9 cellular contexts compared by ENCODE assay signal in the genomic region with DNA sequence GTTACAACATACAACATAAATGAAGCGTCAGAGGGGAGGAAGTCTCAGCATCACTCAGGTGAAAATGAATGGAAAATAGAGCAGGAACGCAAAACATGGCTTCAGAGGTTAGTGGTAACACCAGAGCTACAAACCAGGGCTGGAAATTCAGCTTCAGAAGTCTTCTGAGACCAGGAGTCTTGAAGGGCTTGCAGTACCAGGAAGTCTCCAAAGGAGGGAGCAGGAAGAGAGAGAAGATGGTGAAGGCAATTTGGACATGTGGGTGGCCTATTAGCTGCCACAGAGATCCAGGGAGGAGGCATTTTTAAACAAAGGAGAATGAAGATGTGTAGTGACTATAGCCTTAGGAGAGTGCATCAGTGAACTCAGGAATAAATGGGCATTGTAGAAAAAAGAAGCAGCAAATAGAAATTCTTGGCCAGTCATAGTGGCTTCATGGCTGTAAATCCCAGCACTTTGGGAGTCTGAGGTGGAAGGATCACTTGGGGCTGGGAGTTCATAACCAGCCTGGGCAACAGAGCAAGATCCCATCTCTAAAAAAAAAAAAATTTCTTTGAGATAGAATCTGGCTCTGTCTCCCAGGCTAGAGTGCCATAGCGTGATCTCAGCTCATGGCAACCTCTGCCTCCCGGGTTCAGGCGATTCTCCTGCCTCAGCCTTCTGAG. TPM values are rescaled to one million over a fixed set of nuclear protein-coding genes. Genes with fewer than 3 reads are reported as not detected.
DNase-seq lines count a peak whose midpoint lies in the region; ATAC-seq and TF ChIP-seq lines count a peak whose summit lies in the region.
"Had no signal": no experiment of that assay in that cellular context is flagged by ENCODE, and none has a peak within 500 bp of the region (broad histone marks: within the 10 kb centered on the region; RNA-seq: fewer than 3 reads in every experiment).

No MANE protein-coding gene starts in this region.

- TF ChIP-seq POLR2A in right lobe of liver (IDR thresholded peaks at IDR 0.05) (no peak), tibial nerve (IDR thresholded peaks at IDR 0.05) (no peak)

- H3K9me2 ChIP-seq in GM23248 (ENCODE audit: insufficient read depth), result no peaks in the 10 kb centered on the region

- ATAC-seq in right lobe of liver, result peak; percentile 83 to 91 (median 89)

- H3K36me3 ChIP-seq in GM23248 (ENCODE audit: low read depth) (no peaks in the 10 kb centered on the region), right lobe of liver (no peaks in the 10 kb centered on the region), tibial nerve (no peaks in the 10 kb centered on the region)
- H3K36me3 ChIP-seq: BLaER1 had no signal

- no peaks in the 10 kb centered on the region for H4K20me1 ChIP-seq in GM23248 (ENCODE audit: insufficient read depth)
- H4K20me1 ChIP-seq: BLaER1 had no signal

- 36 to 50% methylated on average over 5 of the region's 5 CpGs for WGBS in GM23248 (ENCODE audit: low coverage in 1 of 2, low lambda C conversion rate in 2 of 2, missing lambda C conversion rate in 2 of 2), 2 experiments
- WGBS in right lobe of liver (ENCODE audit: insufficient coverage, low coverage, low lambda C conversion rate, missing lambda C conversion rate), result 18% methylated on average over 2 of the region's 5 CpGs
- 75 to 77% methylated on average over 5 of the region's 5 CpGs for WGBS in tibial nerve, 2 donors

- intact Hi-C loops in right lobe of liver (cut with DNase I), result no loop called here

- H3K9me3 ChIP-seq in GM23248 (ENCODE audit: low read depth) (no peaks in the 10 kb centered on the region), right lobe of liver (no peaks in the 10 kb centered on the region), tibial nerve (no peaks in the 10 kb centered on the region)
- H3K9me3 ChIP-seq: BLaER1 had no signal

- H2AFZ ChIP-seq in GM23248, result peak overlapping the region; percentile 50; the same call in 1 of the 2 replicates

- H3K27ac ChIP-seq in GM23248, result no peak overlapping the region
- H3K27ac ChIP-seq in right lobe of liver, result no peak overlapping the region
- no peak overlapping the region for H3K27ac ChIP-seq in tibial nerve
- H3K27ac ChIP-seq: BLaER1 had no signal

- in situ Hi-C loops in GM23248 (cut with MboI), result loop anchor here (10.0 kb wide), 1 partner anchor 174 kb away; the partner anchor contains the start of gene CCAR1

- H3K9ac ChIP-seq in GM23248, result no peak overlapping the region
- H3K9ac ChIP-seq: BLaER1 had no signal

- H3K4me3 ChIP-seq in GM23248 (no peak overlapping the region), right lobe of liver (no peak overlapping the region), tibial nerve (no peak overlapping the region)
- H3K4me3 ChIP-seq: BLaER1 had no signal

- peak in 1 of 2 donors; percentile 40 for TF ChIP-seq EP300 in tibial nerve (IDR thresholded peaks at IDR 0.05)

- no peaks in the 10 kb centered on the region for H3K27me3 ChIP-seq in GM23248 (replicated peaks; ENCODE audit: insufficient read depth)
- H3K27me3 ChIP-seq in right lobe of liver, result no peaks in the 10 kb centered on the region
- no peaks in the 10 kb centered on the region for H3K27me3 ChIP-seq in tibial nerve
- H3K27me3 ChIP-seq: BLaER1 had no signal

- no peaks in the 10 kb centered on the region for H3K79me2 ChIP-seq in GM23248 (ENCODE audit: insufficient read depth)

- H3K4me1 ChIP-seq in GM23248 (ENCODE audit: insufficient read depth) (peaks cover 8% of the 10 kb centered on the region), right lobe of liver (no peaks in the 10 kb centered on the region), tibial nerve (no peaks in the 10 kb centered on the region)
- H3K4me1 ChIP-seq: BLaER1 had no signal

- DNase-seq in NCI-H1105 treated with DMSO at 0.1 percent for 48 hours (lab: John Stamatoyannopoulos, UW) (peak; percentile 44), NCI-H1105 (lab: John Stamatoyannopoulos, UW) (no peak), GM23248 (peak; percentile 88), NAMALWA (ENCODE audit: low spot score) (peak; percentile 85), SW 1271 (lab: John Stamatoyannopoulos, UW) (peak; percentile 26 to 65), dedifferentiated amniotic fluid mesenchymal stem cell (ENCODE audit: extremely low spot score) (peak; percentile 89), right lobe of liver (no peak), tibial nerve (ENCODE audit: low spot score in 2 of 2) (peak in 1 of 2 donors; percentile 83)

- no peak overlapping the region for H3K4me2 ChIP-seq in GM23248 (ENCODE audit: unreplicated experiment)
- H3K4me2 ChIP-seq: BLaER1 had no signal

- TF ChIP-seq CTCF in right lobe of liver (IDR thresholded peaks at IDR 0.05) (peak; percentile 61 to 69 (median 61)), tibial nerve (IDR thresholded peaks at IDR 0.05) (peak; percentile 71 to 90 (median 80))

- H3F3A ChIP-seq in GM23248 (ENCODE audit: insufficient read depth), result peaks cover 6% of the 10 kb centered on the region; the same call in 1 of the 2 replicates

RNA-seq across cellular contexts. Expression of gene TET1, which starts 9.3 kb away (rescaled TPM):
- total RNA-seq in GM23248 (2014; rRNA removed; shearing (Covaris generic)), result 1.3 and 2.1 TPM in 2 replicates
- polyA plus RNA-seq in GM23248 (2016; fragmentation: Nextera tagmentation; extraction: Ambion mirVana), result 0.68 and 0.84 TPM in 2 replicates
- under 1 TPM; 0.62 to 0.86 (median 0.67) TPM for total RNA-seq in right lobe of liver
- 10 to 100 TPM in 3 of 4 donors, 1 to 10 TPM in 1; 7.5 to 12.9 (median 10.9) TPM for total RNA-seq in tibial nerve

RNA-seq across cellular contexts. Expression of gene SLC25A16, which starts 23.6 kb away (rescaled TPM):
- 20.8 and 24.9 TPM in 2 replicates for total RNA-seq in GM23248 (2014; rRNA removed; shearing (Covaris generic))
- polyA plus RNA-seq in GM23248 (2016; fragmentation: Nextera tagmentation; extraction: Ambion mirVana), result 9.4 and 11.1 TPM in 2 replicates
- total RNA-seq in right lobe of liver (10 to 100 TPM; 13.9 to 36.9 (median 23.2) TPM), tibial nerve (10 to 100 TPM in 3 of 4 donors, 1 to 10 TPM in 1; 8.6 to 15.9 (median 12.9) TPM)

Comparison
In these comparisons a context has a peak if more than half of its experiments do, and no peak if none do; other contexts are left out.
1. DNase-seq: peak in NCI-H1105 treated with DMSO at 0.1 percent for 48 hours (single experiment), GM23248 (single experiment), NAMALWA (single experiment), SW 1271 (2 of 2) and dedifferentiated amniotic fluid mesenchymal stem cell (single experiment); none in NCI-H1105 (single experiment) and right lobe of liver (0 of 3).